ENCODE assay signal across 18 cellular contexts in genomic region chr5:11181940-11182339, GRCh38.
DNase-seq lines count a peak whose midpoint lies in the region; ATAC-seq, FAIRE-seq and TF ChIP-seq lines count a peak whose summit lies in the region.
"Had no signal": no experiment of that assay in that cellular context is flagged by ENCODE, and none has a peak within 500 bp of the region (broad histone marks: within the 10 kb centered on the region; RNA-seq: fewer than 3 reads in every experiment).

No MANE protein-coding gene starts in this region.

- WGBS in H1 (ENCODE audit: extremely low coverage in 1 of 2, insufficient coverage in 1 of 2, insufficient read length in 1 of 2, insufficient replicate concordance in 2 of 2, low coverage in 1 of 2, low lambda C conversion rate in 2 of 2, missing lambda C conversion rate in 1 of 2), 2 experiments, result 88 to 100% methylated on average over 2 to 5 of the region's 5 CpGs
- 100% methylated on average over 3 of the region's 5 CpGs; no CpG with 5 or more reads in 1 of the 2 donors for WGBS in neuronal stem cell (ENCODE audit: extremely low coverage in 2 of 2, insufficient read length in 2 of 2, insufficient replicate concordance in 1 of 2), 2 donors

- H3K4me2 ChIP-seq in Karpas-422 (ENCODE audit: low read depth, low read length, poor library complexity, severe bottlenecking) (no peak overlapping the region), H1 (ENCODE audit: insufficient read depth in 1 of 2, low read depth in 2 of 2, low read length in 2 of 2) (no peak overlapping the region), neuronal stem cell (ENCODE audit: insufficient read depth, low read length, poor library complexity, severe bottlenecking) (no peak overlapping the region)
- H3K4me2 ChIP-seq: KMS-11 had no signal

- no peak overlapping the region for H3K4me3 ChIP-seq in Karpas-422 (ENCODE audit: low read length)
- no peak overlapping the region for H3K4me3 ChIP-seq in H1 (ENCODE audit: extremely low read depth in 1 of 4, insufficient read depth in 2 of 4, low read depth in 3 of 4, low read length in 4 of 4)
- peak overlapping the region in 1 of 2 donors; percentile 71 for H3K4me3 ChIP-seq in neuronal stem cell (ENCODE audit: low read length in 2 of 2)
- no peak overlapping the region for H3K4me3 ChIP-seq in tibial artery
- H3K4me3 ChIP-seq: GM23248 had no signal

- POLR2A ChIA-PET in H1 (lab: Charles Lee; ENCODE audit: partially characterized antibody), result no interaction called here

- H3K18ac ChIP-seq in H1 (ENCODE audit: extremely low read depth, low read length) (no peak overlapping the region), neuronal stem cell (ENCODE audit: low read length) (peak overlapping the region; percentile 55)

- H3K27ac ChIP-seq in Karpas-422 (ENCODE audit: low read length) (no peak overlapping the region), H1 (ENCODE audit: low read depth, low read length) (peak overlapping the region; percentile 12; the same call in 1 of the 2 replicates), neuronal stem cell (replicated peaks; ENCODE audit: low read length) (no peak overlapping the region), tibial artery (no peak overlapping the region), foreskin keratinocyte (no peak overlapping the region)
- H3K27ac ChIP-seq: GM23248, KMS-11 had no signal

- peaks cover 5% of the 10 kb centered on the region for H3K4me1 ChIP-seq in Karpas-422 (ENCODE audit: low read length)
- no peaks in the 10 kb centered on the region for H3K4me1 ChIP-seq in H1 (replicated peaks in 1 of 4; ENCODE audit: control insufficient read depth in 3 of 4, insufficient read depth in 4 of 4, low read length in 3 of 4)
- no peaks in the 10 kb centered on the region for H3K4me1 ChIP-seq in neuronal stem cell (ENCODE audit: control insufficient read depth in 2 of 2, insufficient read depth in 1 of 2, low read depth in 1 of 2, low read length in 2 of 2)
- H3K4me1 ChIP-seq in tibial artery, result no peaks in the 10 kb centered on the region
- no peaks in the 10 kb centered on the region for H3K4me1 ChIP-seq in foreskin keratinocyte

- TF ChIP-seq POLR2A in GM12891 (IDR thresholded peaks at IDR 0.05; ENCODE audit: low read depth, low read length), result no peak
- TF ChIP-seq POLR2A in H1 (IDR thresholded peaks at IDR 0.05; ENCODE audit: control extremely low read depth in 1 of 2, low read depth in 2 of 2, low read length in 2 of 2), result no peak

- peaks cover 8% of the 10 kb centered on the region; the same call in 1 of the 2 replicates for H3K23me2 ChIP-seq in H1 (ENCODE audit: low read depth, low read length)

- H3K79me2 ChIP-seq in Karpas-422 (ENCODE audit: low read length), result no peaks in the 10 kb centered on the region
- no peaks in the 10 kb centered on the region for H3K79me2 ChIP-seq in H1 (ENCODE audit: control insufficient read depth in 1 of 2, insufficient read depth in 2 of 2, low read length in 2 of 2)

- no peaks in the 10 kb centered on the region for H3K27me3 ChIP-seq in Karpas-422 (ENCODE audit: low read length)
- no peaks in the 10 kb centered on the region for H3K27me3 ChIP-seq in H1 (replicated peaks in 1 of 4; ENCODE audit: control insufficient read depth in 3 of 4, extremely low read depth in 1 of 4, insufficient read depth in 3 of 4, low read length in 3 of 4)
- H3K27me3 ChIP-seq in neuronal stem cell (ENCODE audit: control insufficient read depth in 3 of 3, insufficient read depth in 3 of 3, low read depth in 1 of 3, low read length in 3 of 3), result peaks cover 0 to 5% (median 0%) of the 10 kb centered on the region in 3 experiments
- peaks cover 0 to 3% of the 10 kb centered on the region in 2 donors for H3K27me3 ChIP-seq in tibial artery
- no peaks in the 10 kb centered on the region for H3K27me3 ChIP-seq in foreskin keratinocyte

- H3K4ac ChIP-seq in H1 (replicated peaks; ENCODE audit: insufficient read length, low read depth, low read length) (peak overlapping the region; percentile 58), neuronal stem cell (ENCODE audit: low read length) (peak overlapping the region; percentile 59)

- H2AK5ac ChIP-seq in H1 (ENCODE audit: low read depth, low read length), result peak overlapping the region; percentile 95; the same call in 1 of the 2 replicates
- no peak overlapping the region for H2AK5ac ChIP-seq in neuronal stem cell (ENCODE audit: low read depth, low read length)

- H2BK15ac ChIP-seq in H1 (ENCODE audit: low read length) (no peak overlapping the region), neuronal stem cell (ENCODE audit: low read length) (no peak overlapping the region)

- no peak overlapping the region for H3K23ac ChIP-seq in H1 (ENCODE audit: insufficient read length)
- H3K23ac ChIP-seq in neuronal stem cell (ENCODE audit: low read depth, low read length, poor library complexity), result peak overlapping the region; percentile 68

- intact Hi-C loops in tibial artery (cut with DNase I; ENCODE audit: low total_unique reads), result no loop called here

- H4K8ac ChIP-seq in H1 (ENCODE audit: extremely low read depth, insufficient read depth, low read length) (no peak overlapping the region), neuronal stem cell (ENCODE audit: low read depth, low read length) (peak overlapping the region; percentile 68)

- peak overlapping the region; percentile 38 for H4K91ac ChIP-seq in H1 (replicated peaks; ENCODE audit: insufficient read length, low read length)
- H4K91ac ChIP-seq in neuronal stem cell (ENCODE audit: low read depth, low read length, poor library complexity), result peak overlapping the region; percentile 69

- peak overlapping the region; percentile 98 for H3K56ac ChIP-seq in H1 (replicated peaks; ENCODE audit: insufficient read length, low read depth, low read length)

- ATAC-seq in GM21619 (IDR thresholded peaks at IDR 0.05; ENCODE audit: unreplicated experiment) (no peak), foreskin keratinocyte (no peak)
- ATAC-seq: CD8-positive, alpha-beta T cell; Right ventricle myocardium inferior had no signal

- TF ChIP-seq EP300 in H1 (IDR thresholded peaks at IDR 0.05; ENCODE audit: borderline replicate concordance in 1 of 2, low read depth in 2 of 2, low read length in 2 of 2), result no peak

- H2AFZ ChIP-seq in Karpas-422 (ENCODE audit: low read length), result no peak overlapping the region
- no peak overlapping the region for H2AFZ ChIP-seq in H1 (ENCODE audit: low read length)
- H2AFZ ChIP-seq in neuronal stem cell (ENCODE audit: low read length), result no peak overlapping the region
- H2AFZ ChIP-seq: GM23248 had no signal

- no peaks in the 10 kb centered on the region for H3K9me2 ChIP-seq in Karpas-422 (replicated peaks; ENCODE audit: insufficient read depth, low read length)

- no peak overlapping the region for H4K5ac ChIP-seq in H1 (ENCODE audit: insufficient read length, low read depth, low read length)

- H2BK5ac ChIP-seq in H1 (ENCODE audit: low read depth, low read length), result no peak overlapping the region
- H2BK5ac ChIP-seq in neuronal stem cell (ENCODE audit: low read length), result no peak overlapping the region

- H2BK120ac ChIP-seq in H1 (replicated peaks; ENCODE audit: low read depth, low read length) (no peak overlapping the region), neuronal stem cell (ENCODE audit: low read depth, low read length) (no peak overlapping the region)

- H2BK12ac ChIP-seq in H1 (ENCODE audit: low read depth, low read length), result no peak overlapping the region; the same call in 1 of the 2 replicates
- no peak overlapping the region for H2BK12ac ChIP-seq in neuronal stem cell (ENCODE audit: low read length)

- CTCF ChIA-PET in H1 (lab: Charles Lee; ENCODE audit: partially characterized antibody), result interaction anchor here (0.7 to 1.7 kb wide), 10 partner anchors 9 to 485 kb away, joined by 3 to 8 read pairs (median 4); no protein-coding TSS in a partner anchor

- H2BK20ac ChIP-seq in H1 (ENCODE audit: low read length), result no peak overlapping the region

- TF ChIP-seq RAD21 in H1 (IDR thresholded peaks at IDR 0.05 in 1 of 2, conservative IDR thresholded peaks at IDR 0.05 in 1 of 2; ENCODE audit: low read depth in 2 of 2, low read length in 2 of 2), result no peak

- H3K36me3 ChIP-seq in Karpas-422 (ENCODE audit: insufficient read depth, low read length), result no peaks in the 10 kb centered on the region
- H3K36me3 ChIP-seq in H1 (ENCODE audit: control insufficient read depth in 2 of 4, insufficient read depth in 4 of 4, low read length in 3 of 4), result no peaks in the 10 kb centered on the region
- peaks cover 0 to 4% of the 10 kb centered on the region in 2 donors for H3K36me3 ChIP-seq in neuronal stem cell (replicated peaks in 1 of 2; ENCODE audit: control insufficient read depth in 2 of 2, insufficient read depth in 2 of 2, low read length in 2 of 2)
- no peaks in the 10 kb centered on the region for H3K36me3 ChIP-seq in tibial artery

- H3K9ac ChIP-seq in Karpas-422 (ENCODE audit: low read length) (no peak overlapping the region), H1 (replicated peaks in 1 of 4; ENCODE audit: extremely low read depth in 1 of 4, low read depth in 3 of 4, low read length in 3 of 4) (no peak overlapping the region), neuronal stem cell (ENCODE audit: low read depth, low read length, poor library complexity) (peak overlapping the region; percentile 50)
- H3K9ac ChIP-seq: GM23248, KMS-11 had no signal

- no peak for TF ChIP-seq CTCF in H1 (IDR thresholded peaks at IDR 0.05; ENCODE audit: control extremely low read depth in 1 of 3, insufficient read depth in 1 of 3, low read depth in 1 of 3, low read length in 3 of 3)
- TF ChIP-seq CTCF in tibial artery (IDR thresholded peaks at IDR 0.05), result no peak
- no peak for TF ChIP-seq CTCF in foreskin keratinocyte (conservative IDR thresholded peaks at IDR 0.05)

- H4K20me1 ChIP-seq in Karpas-422 (ENCODE audit: insufficient read depth, low read depth, low read length) (no peaks in the 10 kb centered on the region), H1 (replicated peaks in 1 of 2; ENCODE audit: control insufficient read depth in 1 of 2, insufficient read depth in 2 of 2, low read length in 2 of 2) (peaks cover 0 to 6% of the 10 kb centered on the region in 2 experiments)

- peak; percentile 69 for FAIRE-seq in GM12891 (lab: Jason Lieb, UNC)
- FAIRE-seq in H1 (lab: Jason Lieb, UNC), result no peak

- H3K79me1 ChIP-seq in H1 (ENCODE audit: low read depth, low read length) (no peaks in the 10 kb centered on the region), neuronal stem cell (ENCODE audit: low read depth, low read length) (peaks cover 4% of the 10 kb centered on the region)

- DNase-seq in GM12891 (ENCODE audit: insufficient read length, low spot score), result no peak
- peak; percentile 1 for DNase-seq in Karpas-422
- no peak for DNase-seq in H1 (ENCODE audit: low read depth in 1 of 2, low spot score in 2 of 2)
- DNase-seq in neuronal stem cell (ENCODE audit: low spot score), result no peak
- DNase-seq in tibial artery, result no peak
- DNase-seq in SK-N-DZ (ENCODE audit: low spot score), result no peak
- no peak for DNase-seq in foreskin keratinocyte
- DNase-seq: 8988T; C1 segment of cervical spinal cord; CD8-positive, alpha-beta T cell; DND-41; NCI-H1105; NCI-H146; NCI-H2029 treated with DMSO at 0.1 percent for 48 hours had no signal

- H3K9me3 ChIP-seq in Karpas-422 (ENCODE audit: low read length) (no peaks in the 10 kb centered on the region), H1 (ENCODE audit: insufficient read depth in 2 of 2, low read depth in 1 of 2, low read length in 1 of 2) (no peaks in the 10 kb centered on the region), neuronal stem cell (replicated peaks in 1 of 2; ENCODE audit: control insufficient read depth in 2 of 2, insufficient read depth in 1 of 2, low read depth in 1 of 2, low read length in 2 of 2) (peaks cover 0 to 8% of the 10 kb centered on the region in 2 donors), tibial artery (no peaks in the 10 kb centered on the region)

- H3K14ac ChIP-seq in H1 (ENCODE audit: insufficient read length) (no peak overlapping the region), neuronal stem cell (ENCODE audit: low read length) (peak overlapping the region; percentile 98)
